23 cellular contexts compared by ENCODE assay signal in the genomic region with DNA sequence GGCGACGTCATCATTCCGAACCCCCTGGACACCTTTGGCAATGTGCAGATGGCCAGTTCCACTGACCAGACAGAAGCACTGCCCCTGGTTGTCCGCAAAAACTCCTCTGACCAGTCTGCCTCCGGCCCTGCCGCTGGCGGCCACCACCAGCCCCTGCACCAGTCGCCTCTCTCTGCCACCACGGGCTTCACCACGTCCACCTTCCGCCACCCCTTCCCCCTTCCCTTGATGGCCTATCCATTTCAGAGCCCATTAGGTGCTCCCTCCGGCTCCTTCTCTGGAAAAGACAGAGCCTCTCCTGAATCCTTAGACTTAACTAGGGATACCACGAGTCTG. TPM values are rescaled to one million over a fixed set of nuclear protein-coding genes. Genes with fewer than 3 reads are reported as not detected.
DNase-seq lines count a peak whose midpoint lies in the region; ATAC-seq and TF ChIP-seq lines count a peak whose summit lies in the region.
"Had no signal": no experiment of that assay in that cellular context is flagged by ENCODE, and none has a peak within 500 bp of the region (broad histone marks: within the 10 kb centered on the region; RNA-seq: fewer than 3 reads in every experiment).

No MANE protein-coding gene starts in this region.

- no peak overlapping the region for H4K91ac ChIP-seq in neuronal stem cell (ENCODE audit: low read depth, low read length, poor library complexity)

- no peak overlapping the region for H3K9ac ChIP-seq in neuronal stem cell (ENCODE audit: low read depth, low read length, poor library complexity)

- CTCF ChIA-PET in activated CD4-positive, alpha-beta memory T cell treated with anti-CD3 and anti-CD28 coated beads, Interleukin-2, amount 10 ng/mL, durations not matched to agents 7 days and 5 days (lab: Charles Lee), result no interaction called here

- H2BK5ac ChIP-seq in neuronal stem cell (ENCODE audit: low read length), result no peak overlapping the region

- peak overlapping the region; percentile 11 for H3K14ac ChIP-seq in neuronal stem cell (ENCODE audit: low read length)

- no peak for TF ChIP-seq CTCF in right atrium auricular region (IDR thresholded peaks at IDR 0.05)

- H3K27me3 ChIP-seq in right atrium auricular region (no peaks in the 10 kb centered on the region), neuronal stem cell (ENCODE audit: control insufficient read depth in 3 of 3, insufficient read depth in 3 of 3, low read depth in 1 of 3, low read length in 3 of 3) (no peaks in the 10 kb centered on the region)

- H3K4me1 Mint-ChIP-seq in T-helper 2 cell treated with Interferon-gamma antibody and Interleukin-4, amounts not matched to agents 5 μg/mL and 100 μg/mL, for 36 hours (ENCODE audit: low read depth), result no peaks in the 10 kb centered on the region
- no peaks in the 10 kb centered on the region for H3K4me1 Mint-ChIP-seq in activated CD4-positive, alpha-beta memory T cell treated with anti-CD3 and anti-CD28 coated beads, Interleukin-2, amount 10 ng/mL, durations not matched to agents 7 days and 5 days
- H3K4me1 Mint-ChIP-seq: CD8-positive, alpha-beta memory T cell had no signal

- no peaks in the 10 kb centered on the region for H3K9me3 ChIP-seq in right atrium auricular region
- peaks cover 0 to 5% of the 10 kb centered on the region in 2 donors for H3K9me3 ChIP-seq in neuronal stem cell (replicated peaks in 1 of 2; ENCODE audit: control insufficient read depth in 2 of 2, insufficient read depth in 1 of 2, low read depth in 1 of 2, low read length in 2 of 2)
- H3K9me3 ChIP-seq: MG63 had no signal

- POLR2A ChIA-PET in activated CD4-positive, alpha-beta memory T cell treated with anti-CD3 and anti-CD28 coated beads, Interleukin-2, amount 10 ng/mL, durations not matched to agents 7 days and 5 days (lab: Charles Lee), result no interaction called here

- no peak overlapping the region for H4K8ac ChIP-seq in neuronal stem cell (ENCODE audit: low read depth, low read length)

- H3K4me2 ChIP-seq in neuronal stem cell (ENCODE audit: insufficient read depth, low read length, poor library complexity, severe bottlenecking), result no peak overlapping the region
- H3K4me2 ChIP-seq: PC-9 had no signal

- H2AFZ ChIP-seq in neuronal stem cell (ENCODE audit: low read length), result no peak overlapping the region

- DNase-seq in right atrium auricular region (ENCODE audit: low spot score) (no peak), Right ventricle myocardium inferior (ENCODE audit: missing footprints) (no peak), islet precursor cell (peak; percentile 39), neuronal stem cell (ENCODE audit: low spot score) (no peak)
- DNase-seq in stimulated activated CD4-positive, alpha-beta T cell treated with anti-CD3 and anti-CD28 coated beads, Interleukin-4, amount 100 ng/mL, for 1 hour, result no peak
- no peak for DNase-seq in T-helper 2 cell treated with Interferon-gamma antibody and Interleukin-4, amounts not matched to agents 5 μg/mL and 100 μg/mL, for 36 hours (ENCODE audit: low spot score)
- no peak for DNase-seq in activated CD4-positive, alpha-beta memory T cell treated with anti-CD3 and anti-CD28 coated beads, Interleukin-2, amount 10 ng/mL, durations not matched to agents 7 days and 5 days
- DNase-seq: 8988T; AML-193; Calu3; CD8-positive, alpha-beta memory T cell; DMS153; GOT3; HCEC 1CT; MG63; NCI-H1048; NCI-H1417 treated with DMSO at 0.1 percent for 48 hours; NCI-H187; NCI-H446 treated with DMSO at 0.1 percent for 48 hours; NCI-H526 treated with DMSO at 0.1 percent for 48 hours; PC-9; SIG-M5 had no signal

- no CpG with 5 or more reads among the region's 13 CpGs for WGBS in neuronal stem cell (ENCODE audit: extremely low coverage in 2 of 2, insufficient read length in 2 of 2, insufficient replicate concordance in 1 of 2), 2 donors

- H2BK15ac ChIP-seq in neuronal stem cell (ENCODE audit: low read length), result no peak overlapping the region

- H3K27ac ChIP-seq in right atrium auricular region, result peak overlapping the region; percentile 32 to 79
- H3K27ac ChIP-seq in neuronal stem cell (replicated peaks; ENCODE audit: low read length), result no peak overlapping the region
- H3K27ac ChIP-seq: PC-9 had no signal

- no peak overlapping the region for H2BK12ac ChIP-seq in neuronal stem cell (ENCODE audit: low read length)

- H3K4me3 Mint-ChIP-seq in T-helper 2 cell treated with Interferon-gamma antibody and Interleukin-4, amounts not matched to agents 5 μg/mL and 100 μg/mL, for 36 hours, result no peak overlapping the region
- H3K4me3 Mint-ChIP-seq in activated CD4-positive, alpha-beta memory T cell treated with anti-CD3 and anti-CD28 coated beads, Interleukin-2, amount 10 ng/mL, durations not matched to agents 7 days and 5 days, result no peak overlapping the region
- H3K4me3 Mint-ChIP-seq: CD8-positive, alpha-beta memory T cell had no signal

- H3K79me1 ChIP-seq in neuronal stem cell (ENCODE audit: low read depth, low read length), result no peaks in the 10 kb centered on the region

- no peak overlapping the region for H3K4ac ChIP-seq in neuronal stem cell (ENCODE audit: low read length)

- intact Hi-C loops in Right ventricle myocardium inferior (cut with DNase I), result no loop called here

- H2BK120ac ChIP-seq in neuronal stem cell (ENCODE audit: low read depth, low read length), result no peak overlapping the region

- no peak for ATAC-seq in Right ventricle myocardium inferior
- ATAC-seq: K562 had no signal

- H3K27ac Mint-ChIP-seq in T-helper 2 cell treated with Interferon-gamma antibody and Interleukin-4, amounts not matched to agents 5 μg/mL and 100 μg/mL, for 36 hours, result no peak overlapping the region
- no peak overlapping the region for H3K27ac Mint-ChIP-seq in activated CD4-positive, alpha-beta memory T cell treated with anti-CD3 and anti-CD28 coated beads, Interleukin-2, amount 10 ng/mL, durations not matched to agents 7 days and 5 days
- H3K27ac Mint-ChIP-seq: CD8-positive, alpha-beta memory T cell had no signal

- no peaks in the 10 kb centered on the region for H3K9me3 Mint-ChIP-seq in T-helper 2 cell treated with Interferon-gamma antibody and Interleukin-4, amounts not matched to agents 5 μg/mL and 100 μg/mL, for 36 hours
- no peaks in the 10 kb centered on the region for H3K9me3 Mint-ChIP-seq in activated CD4-positive, alpha-beta memory T cell treated with anti-CD3 and anti-CD28 coated beads, Interleukin-2, amount 10 ng/mL, durations not matched to agents 7 days and 5 days

- H3K4me1 ChIP-seq in right atrium auricular region (peaks cover 0 to 24% of the 10 kb centered on the region in 2 donors), neuronal stem cell (ENCODE audit: control insufficient read depth in 2 of 2, insufficient read depth in 1 of 2, low read depth in 1 of 2, low read length in 2 of 2) (peaks cover 4 to 23% of the 10 kb centered on the region in 2 donors)

- H3K23ac ChIP-seq in neuronal stem cell (ENCODE audit: low read depth, low read length, poor library complexity), result no peak overlapping the region

- no peak overlapping the region for H3K18ac ChIP-seq in neuronal stem cell (ENCODE audit: low read length)

- H3K27me3 Mint-ChIP-seq in T-helper 2 cell treated with Interferon-gamma antibody and Interleukin-4, amounts not matched to agents 5 μg/mL and 100 μg/mL, for 36 hours (ENCODE audit: low read depth), result peaks cover 12% of the 10 kb centered on the region
- peaks cover 4% of the 10 kb centered on the region for H3K27me3 Mint-ChIP-seq in activated CD4-positive, alpha-beta memory T cell treated with anti-CD3 and anti-CD28 coated beads, Interleukin-2, amount 10 ng/mL, durations not matched to agents 7 days and 5 days

- H3K36me3 ChIP-seq in right atrium auricular region (peaks cover 9% of the 10 kb centered on the region), neuronal stem cell (replicated peaks in 1 of 2; ENCODE audit: control insufficient read depth in 2 of 2, insufficient read depth in 2 of 2, low read length in 2 of 2) (peaks cover 6 to 23% of the 10 kb centered on the region in 2 donors)
- H3K36me3 ChIP-seq: MG63 had no signal

- H3K4me3 ChIP-seq in right atrium auricular region (no peak overlapping the region), neuronal stem cell (ENCODE audit: low read length in 2 of 2) (no peak overlapping the region)
- H3K4me3 ChIP-seq: K562, MG63, PC-9 had no signal

- H2AK5ac ChIP-seq in neuronal stem cell (ENCODE audit: low read depth, low read length), result no peak overlapping the region

- no peaks in the 10 kb centered on the region for H3K36me3 Mint-ChIP-seq in T-helper 2 cell treated with Interferon-gamma antibody and Interleukin-4, amounts not matched to agents 5 μg/mL and 100 μg/mL, for 36 hours (ENCODE audit: low read depth)
- no peaks in the 10 kb centered on the region for H3K36me3 Mint-ChIP-seq in activated CD4-positive, alpha-beta memory T cell treated with anti-CD3 and anti-CD28 coated beads, Interleukin-2, amount 10 ng/mL, durations not matched to agents 7 days and 5 days (ENCODE audit: low read depth)

RNA-seq across cellular contexts. Expression of a gene that starts 10.0 kb away (rescaled TPM):
- total RNA-seq in right atrium auricular region (10 to 100 TPM; 39.7 to 46.5 TPM), Right ventricle myocardium inferior (82.9 TPM)
- 2.1 TPM for polyA plus RNA-seq in neuronal stem cell (2013, experiment 1 of 2)
- polyA plus RNA-seq in neuronal stem cell (2013, experiment 2 of 2), result 2.3 TPM
- under 1 TPM in 1 of 2 experiments, not detected in 1; 0.08 TPM for total RNA-seq in activated CD4-positive, alpha-beta memory T cell treated with anti-CD3 and anti-CD28 coated beads, Interleukin-2, amount 10 ng/mL, durations not matched to agents 7 days and 5 days
- total RNA-seq: CD8-positive, alpha-beta memory T cell; PC-9 had no signal
- polyA plus RNA-seq: CD8-positive, alpha-beta memory T cell had no signal

Comparison
In these comparisons a context has a peak if more than half of its experiments do, and no peak if none do; other contexts are left out.
1. RNA of a gene that starts 10.0 kb away (total RNA-seq): 82.9 TPM in Right ventricle myocardium inferior (single experiment) and 39.7 to 46.5 TPM in right atrium auricular region; 0.08 TPM in activated CD4-positive, alpha-beta memory T cell treated with anti-CD3 and anti-CD28 coated beads, Interleukin-2, amount 10 ng/mL, durations not matched to agents 7 days and 5 days; every median in the first group is over 10 times any median in the second.